19 cellular contexts compared by ENCODE assay signal in the genomic region with DNA sequence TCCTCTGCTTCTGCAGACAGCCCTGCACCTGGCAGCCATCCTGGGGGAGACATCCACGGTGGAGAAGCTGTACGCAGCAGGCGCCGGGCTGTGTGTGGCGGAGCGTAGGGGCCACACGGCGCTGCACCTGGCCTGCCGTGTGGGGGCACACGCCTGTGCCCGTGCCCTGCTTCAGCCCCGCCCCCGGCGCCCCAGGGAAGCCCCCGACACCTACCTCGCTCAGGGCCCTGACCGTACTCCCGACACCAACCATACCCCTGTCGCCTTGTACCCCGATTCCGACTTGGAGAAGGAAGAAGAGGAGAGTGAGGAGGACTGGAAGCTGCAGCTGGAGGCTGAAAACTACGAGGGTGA. TPM values are rescaled to one million over a fixed set of nuclear protein-coding genes. Genes with fewer than 3 reads are reported as not detected.
DNase-seq lines count a peak whose midpoint lies in the region; ATAC-seq, FAIRE-seq and TF ChIP-seq lines count a peak whose summit lies in the region.
"Had no signal": no experiment of that assay in that cellular context is flagged by ENCODE, and none has a peak within 500 bp of the region (broad histone marks: within the 10 kb centered on the region; RNA-seq: fewer than 3 reads in every experiment).

No MANE protein-coding gene starts in this region.

- H3K4me3 ChIP-seq in K562 = no peak overlapping the region
- H3K4me3 ChIP-seq: BLaER1 treated with 17β-estradiol and CSF1 and Interleukin-3, amounts not matched to agents 10 nM and 100 nM; GM23338 had no signal

- no peaks in the 10 kb centered on the region for H3K9me3 Mint-ChIP-seq in stimulated activated naive CD8-positive, alpha-beta T cell treated with anti-CD3 and anti-CD28 coated beads, Interleukin-15, amount 100 ng/mL, for 72 hours
- H3K9me3 Mint-ChIP-seq in neural crest cell = no peaks in the 10 kb centered on the region
- H3K9me3 Mint-ChIP-seq: CD8-positive, alpha-beta T cell had no signal

- CTCF ChIA-PET in K562 (lab: Yijun Ruan, JAX; ENCODE audit: low intra/inter-chr PET ratio) = no interaction called here

- TF ChIP-seq CTCF in K562 (IDR thresholded peaks at IDR 0.05 in 2 of 3, conservative IDR thresholded peaks at IDR 0.05 in 1 of 3; ENCODE audit: insufficient read depth in 2 of 3, low read depth in 1 of 3, low read length in 3 of 3) = no peak
- TF ChIP-seq CTCF in neural crest cell (conservative IDR thresholded peaks at IDR 0.05) = no peak

- in situ Hi-C loops in K562 (cut with MboI) = no loop called here

- POLR2A ChIA-PET in K562 (lab: Yijun Ruan, JAX) = interaction anchor here (0.8 kb wide), 1 partner anchor 10 kb away, joined by 3 read pairs; no protein-coding TSS in a partner anchor

- TF ChIP-seq POLR2A in K562 (conservative IDR thresholded peaks at IDR 0.05) = no peak

- BruUV-seq in K562 (replicated peaks; lab: Mats Ljungman, UMichigan) = no TSS peak

- peak; percentile 29 for ATAC-seq in stimulated activated naive CD8-positive, alpha-beta T cell treated with anti-CD3 and anti-CD28 coated beads, Interleukin-15, amount 100 ng/mL, for 72 hours
- ATAC-seq in stimulated activated naive CD8-positive, alpha-beta T cell treated with anti-CD3 and anti-CD28 coated beads, Interleukin-15, Interleukin-2, amounts not matched to agents 100 U/mL and 50 U/mL, for 24 hours = no peak
- no peak for ATAC-seq in K562
- ATAC-seq: CD8-positive, alpha-beta T cell; GM23338; HCT116 had no signal

- no peaks in the 10 kb centered on the region for H3K27me3 Mint-ChIP-seq in stimulated activated naive CD8-positive, alpha-beta T cell treated with anti-CD3 and anti-CD28 coated beads, Interleukin-15, amount 100 ng/mL, for 72 hours
- no peaks in the 10 kb centered on the region for H3K27me3 Mint-ChIP-seq in neural crest cell (ENCODE audit: low read depth)
- H3K27me3 Mint-ChIP-seq: B cell had no signal

- no peaks in the 10 kb centered on the region for H3K9me3 ChIP-seq in K562 (replicated peaks; ENCODE audit: control insufficient read depth, insufficient read depth, low read depth, low read length)

- no peak for FAIRE-seq in K562 (lab: Jason Lieb, UNC)
- FAIRE-seq: H54, HTR-8/SVneo had no signal

- peaks cover 42% of the 10 kb centered on the region for H3K4me1 Mint-ChIP-seq in stimulated activated naive CD8-positive, alpha-beta T cell treated with anti-CD3 and anti-CD28 coated beads, Interleukin-15, amount 100 ng/mL, for 72 hours
- H3K4me1 Mint-ChIP-seq in neural crest cell = peaks cover 15% of the 10 kb centered on the region

- no peak for TF ChIP-seq RAD21 in K562 (CRISPR knock-in tag; conservative IDR thresholded peaks at IDR 0.05 in 1 of 2, IDR thresholded peaks at IDR 0.05 in 1 of 2)

- TF ChIP-seq EP300 in K562 (IDR thresholded peaks at IDR 0.05; ENCODE audit: low read length) = no peak

- H3K4me3 Mint-ChIP-seq in stimulated activated naive CD8-positive, alpha-beta T cell treated with anti-CD3 and anti-CD28 coated beads, Interleukin-15, amount 100 ng/mL, for 72 hours = no peak overlapping the region
- H3K4me3 Mint-ChIP-seq in neural crest cell = no peak overlapping the region
- H3K4me3 Mint-ChIP-seq: B cell; CD8-positive, alpha-beta T cell; GM23338 had no signal

- H3K27ac Mint-ChIP-seq in stimulated activated naive CD8-positive, alpha-beta T cell treated with anti-CD3 and anti-CD28 coated beads, Interleukin-15, amount 100 ng/mL, for 72 hours = no peak overlapping the region
- peak overlapping the region; percentile 67 for H3K27ac Mint-ChIP-seq in neural crest cell (ENCODE audit: unreplicated experiment)
- H3K27ac Mint-ChIP-seq: B cell; CD8-positive, alpha-beta T cell; GM23338 had no signal

- H3K9me1 ChIP-seq in K562 (ENCODE audit: control insufficient read depth, insufficient read depth, low read length) = no peaks in the 10 kb centered on the region

- H4K20me1 ChIP-seq in K562 (replicated peaks; ENCODE audit: control insufficient read depth, insufficient read depth, low read length) = no peaks in the 10 kb centered on the region

- H3K4me2 ChIP-seq in K562 (ENCODE audit: insufficient read depth, low read length) = no peak overlapping the region
- H3K4me2 ChIP-seq: BLaER1 treated with 17β-estradiol and CSF1 and Interleukin-3, amounts not matched to agents 10 nM and 100 nM; GM23338 had no signal

- no peak overlapping the region for H3K27ac ChIP-seq in K562 (ENCODE audit: extremely low read depth, low read depth, low read length)
- H3K27ac ChIP-seq: BLaER1 treated with 17β-estradiol and CSF1 and Interleukin-3, amounts not matched to agents 10 nM and 100 nM had no signal

- intact Hi-C loops in K562 (cut with micrococcal nuclease) = no loop called here

- H3K9ac ChIP-seq in K562 (ENCODE audit: insufficient read depth in 1 of 2, low read depth in 2 of 2, low read length in 2 of 2) = no peak overlapping the region; a peak in 1 of 4 replicates

- no peak overlapping the region for H2AFZ ChIP-seq in K562 (ENCODE audit: low read depth, low read length)
- H2AFZ ChIP-seq: GM23338 had no signal

- 90% methylated on average over 10 of the region's 22 CpGs for WGBS in K562 (ENCODE audit: insufficient coverage, low coverage, missing lambda C conversion rate)

- peaks cover 31% of the 10 kb centered on the region; the same call in 1 of the 3 replicates for H3K36me3 ChIP-seq in K562 (ENCODE audit: control insufficient read depth, insufficient read depth, low read length)

- no peaks in the 10 kb centered on the region for H3K27me3 ChIP-seq in K562 (ENCODE audit: control insufficient read depth in 2 of 2, insufficient read depth in 2 of 2, low read length in 2 of 2)
- H3K27me3 ChIP-seq: BLaER1 treated with 17β-estradiol and CSF1 and Interleukin-3, amounts not matched to agents 10 nM and 100 nM had no signal

- H3K4me1 ChIP-seq in K562 (replicated peaks in 1 of 2; ENCODE audit: control insufficient read depth in 2 of 2, insufficient read depth in 2 of 2, low read length in 2 of 2) = peaks cover 0 to 16% of the 10 kb centered on the region in 2 experiments; a peak in 3 of 5 replicates

- peaks cover 16% of the 10 kb centered on the region for H3K79me2 ChIP-seq in K562 (ENCODE audit: control insufficient read depth, insufficient read depth, low read length)

- peaks cover 8% of the 10 kb centered on the region for H3K36me3 Mint-ChIP-seq in neural crest cell (ENCODE audit: low read depth)

- DNase-seq in stimulated activated naive CD8-positive, alpha-beta T cell treated with anti-CD3 and anti-CD28 coated beads, Interleukin-15, amount 100 ng/mL, for 72 hours = no peak
- DNase-seq in stimulated activated naive CD8-positive, alpha-beta T cell treated with anti-CD3 and anti-CD28 coated beads, Interleukin-15, Interleukin-2, amounts not matched to agents 100 U/mL and 50 U/mL, for 24 hours = no peak
- DNase-seq in K562 (ENCODE audit: extremely low read depth in 1 of 4, low spot score in 3 of 4) = no peak
- no peak for DNase-seq in neural crest cell (ENCODE audit: low read depth, low spot score)
- DNase-seq in SHP77 treated with DMSO at 0.1 percent for 48 hours (lab: John Stamatoyannopoulos, UW) = no peak
- no peak for DNase-seq in OCI-M2 (lab: John Stamatoyannopoulos, UW; ENCODE audit: unreplicated experiment)
- DNase-seq in A172 (ENCODE audit: low spot score) = no peak
- DNase-seq: Calu3; CD8-positive, alpha-beta T cell; DMS79 treated with DMSO at 0.1 percent for 48 hours; GF-D8; IMR-90 had no signal

RNA-seq across cellular contexts. Expression of gene NFKBIB, which starts 5.4 kb away (rescaled TPM):
- 2.3 and 3.5 TPM in 2 replicates for total RNA-seq in K562 (2011; cell fraction: chromatin; rRNA removed; ENCODE audit: low replicate concordance)
- total RNA-seq in K562 (2011; cell fraction: nucleolus; rRNA removed) = 5.9 and 6.2 TPM in 2 replicates
- 2.7 and 3.9 TPM in 2 replicates for total RNA-seq in K562 (2011; cell fraction: nucleoplasm; rRNA removed)
- total RNA-seq in K562 (2014; rRNA removed) = 37.6 and 54.8 TPM in 2 replicates
- total RNA-seq in K562 (2014; rRNA removed; fragmentation: Illumina TruSeq; extraction: Trizol) = 5.8 and 6.1 TPM in 2 replicates
- 12.9 TPM in 2 replicates for total RNA-seq in K562 (2015; rRNA removed; fragmentation: Illumina TruSeq; extraction: Trizol)
- total RNA-seq in K562 (2021) = 33.5 and 34.7 TPM in 2 replicates
- 10.4 and 11.7 TPM in 2 replicates for polyA plus RNA-seq in K562 (2011; rRNA removed)
- polyA plus RNA-seq in K562 (2011; cell fraction: cytosol; rRNA removed) = 16.2 and 53.2 TPM in 2 replicates
- 5.9 and 10.5 TPM in 2 replicates for polyA plus RNA-seq in K562 (2011; cell fraction: nucleus; rRNA removed)
- polyA plus RNA-seq in K562 (2012) = 26.4 and 28.8 TPM in 2 replicates
- 7.2 and 14.4 TPM in 2 replicates for polyA plus RNA-seq in K562 (2014; fragmentation: Illumina TruSeq; extraction: Trizol)
- 1 to 10 TPM; 1.5 to 1.7 TPM for polyA plus RNA-seq in K562 (2014; fragmentation: Nextera tagmentation; extraction: Ambion mirVana)
- polyA plus RNA-seq in K562 (2014; rRNA removed) = 44.9 and 46.7 TPM in 2 replicates
- 1.9 and 2.9 TPM in 2 replicates for polyA minus RNA-seq in K562 (2011; rRNA and poly(A)+ RNA removed)
- polyA minus RNA-seq in K562 (2011; cell fraction: cytosol; rRNA and poly(A)+ RNA removed) = 7.3 and 8.0 TPM in 2 replicates
- polyA minus RNA-seq in K562 (2011; cell fraction: nucleus; rRNA and poly(A)+ RNA removed) = 2.3 and 2.7 TPM in 2 replicates
- total RNA-seq in neural crest cell = 19.9 and 21.2 TPM in 2 replicates
- total RNA-seq in A172 (2014; rRNA removed; shearing (Covaris generic)) = 16.3 and 17.1 TPM in 2 replicates

RNA-seq across cellular contexts. Expression of gene SIRT2, which starts 5.7 kb away (rescaled TPM):
- 51.5 and 89.0 TPM in 2 replicates for total RNA-seq in K562 (2011; cell fraction: chromatin; rRNA removed; ENCODE audit: low replicate concordance)
- total RNA-seq in K562 (2011; cell fraction: nucleolus; rRNA removed) = 47.7 and 48.2 TPM in 2 replicates
- 57.0 and 77.0 TPM in 2 replicates for total RNA-seq in K562 (2011; cell fraction: nucleoplasm; rRNA removed)
- total RNA-seq in K562 (2014; rRNA removed) (24.0 and 31.6 TPM in 2 replicates), K562 (2014; rRNA removed; fragmentation: Illumina TruSeq; extraction: Trizol) (12.6 and 14.4 TPM in 2 replicates), K562 (2015; rRNA removed; fragmentation: Illumina TruSeq; extraction: Trizol) (21.6 and 21.7 TPM in 2 replicates), K562 (2021) (25.3 and 26.0 TPM in 2 replicates), neural crest cell (27.4 and 28.9 TPM in 2 replicates)
- polyA plus RNA-seq in K562 (2011; rRNA removed) (22.9 and 39.8 TPM in 2 replicates), K562 (2014; fragmentation: Illumina TruSeq; extraction: Trizol) (32.6 and 35.2 TPM in 2 replicates), K562 (2014; fragmentation: Nextera tagmentation; extraction: Ambion mirVana) (1 to 10 TPM; 2.3 to 7.1 TPM), K562 (2014; rRNA removed) (23.5 and 24.6 TPM in 2 replicates)
- 33.3 and 43.6 TPM in 2 replicates for polyA plus RNA-seq in K562 (2011; cell fraction: cytosol; rRNA removed)
- 46.8 and 54.3 TPM in 2 replicates for polyA plus RNA-seq in K562 (2011; cell fraction: nucleus; rRNA removed)
- polyA plus RNA-seq in K562 (2012) = 29.5 and 74.2 TPM in 2 replicates
- polyA minus RNA-seq in K562 (2011; rRNA and poly(A)+ RNA removed) = 12.1 and 15.4 TPM in 2 replicates
- 11.6 and 18.3 TPM in 2 replicates for polyA minus RNA-seq in K562 (2011; cell fraction: cytosol; rRNA and poly(A)+ RNA removed)
- polyA minus RNA-seq in K562 (2011; cell fraction: nucleus; rRNA and poly(A)+ RNA removed) = 9.6 and 15.1 TPM in 2 replicates
- 50.3 and 59.0 TPM in 2 replicates for total RNA-seq in A172 (2014; rRNA removed; shearing (Covaris generic))

RNA-seq across cellular contexts. Expression of gene CCER2, which starts 6.8 kb away (rescaled TPM):
- 1.8 and 2.5 TPM in 2 replicates for total RNA-seq in K562 (2011; cell fraction: chromatin; rRNA removed; ENCODE audit: low replicate concordance)
- 0.66 and 1.7 TPM in 2 replicates for total RNA-seq in K562 (2011; cell fraction: nucleolus; rRNA removed)
- 0.84 and 1.2 TPM in 2 replicates for total RNA-seq in K562 (2011; cell fraction: nucleoplasm; rRNA removed)
- not detected in 2 replicates for total RNA-seq in K562 (2014; rRNA removed)
- not detected in 2 replicates for total RNA-seq in K562 (2014; rRNA removed; fragmentation: Illumina TruSeq; extraction: Trizol)
- total RNA-seq in K562 (2015; rRNA removed; fragmentation: Illumina TruSeq; extraction: Trizol) = not detected in 2 replicates
- 0.40 TPM in 1 of 2 replicates, not detected in the other for total RNA-seq in K562 (2021)
- polyA plus RNA-seq in K562 (2011; rRNA removed) = 0.19 and 0.21 TPM in 2 replicates
- 0.19 TPM in 1 of 2 replicates, not detected in the other for polyA plus RNA-seq in K562 (2011; cell fraction: cytosol; rRNA removed)
- polyA plus RNA-seq in K562 (2011; cell fraction: nucleus; rRNA removed) = 1.4 and 1.7 TPM in 2 replicates
- polyA plus RNA-seq in K562 (2012) = 0.61 and 1.2 TPM in 2 replicates
- polyA plus RNA-seq in K562 (2014; fragmentation: Illumina TruSeq; extraction: Trizol) = not detected in 2 replicates
- not detected for polyA plus RNA-seq in K562 (2014; fragmentation: Nextera tagmentation; extraction: Ambion mirVana)
- polyA plus RNA-seq in K562 (2014; rRNA removed) = 0.13 and 0.68 TPM in 2 replicates
- not detected in 2 replicates for polyA minus RNA-seq in K562 (2011; rRNA and poly(A)+ RNA removed)
- polyA minus RNA-seq in K562 (2011; cell fraction: cytosol; rRNA and poly(A)+ RNA removed) = not detected in 2 replicates
- not detected in 2 replicates for polyA minus RNA-seq in K562 (2011; cell fraction: nucleus; rRNA and poly(A)+ RNA removed)
- 1.4 and 2.0 TPM in 2 replicates for total RNA-seq in neural crest cell
- total RNA-seq in A172 (2014; rRNA removed; shearing (Covaris generic)) = not detected in 2 replicates
- total RNA-seq: GM23338, IMR-90 had no signal
- polyA plus RNA-seq: AG04450 had no signal

RNA-seq across cellular contexts. Expression of gene SARS2, which starts 25.4 kb away (rescaled TPM):
- 95.5 and 266 TPM in 2 replicates for total RNA-seq in K562 (2011; cell fraction: chromatin; rRNA removed; ENCODE audit: low replicate concordance)
- total RNA-seq in K562 (2011; cell fraction: nucleolus; rRNA removed) = 170 and 174 TPM in 2 replicates
- 96.4 and 116 TPM in 2 replicates for total RNA-seq in K562 (2011; cell fraction: nucleoplasm; rRNA removed)
- 32.2 and 39.5 TPM in 2 replicates for total RNA-seq in K562 (2014; rRNA removed)
- total RNA-seq in K562 (2014; rRNA removed; fragmentation: Illumina TruSeq; extraction: Trizol) = 12.8 and 15.5 TPM in 2 replicates
- total RNA-seq in K562 (2015; rRNA removed; fragmentation: Illumina TruSeq; extraction: Trizol) = 36.3 and 38.0 TPM in 2 replicates
- 50.6 and 59.1 TPM in 2 replicates for total RNA-seq in K562 (2021)
- polyA plus RNA-seq in K562 (2011; rRNA removed) = 31.3 and 55.5 TPM in 2 replicates
- 42.5 and 85.9 TPM in 2 replicates for polyA plus RNA-seq in K562 (2011; cell fraction: cytosol; rRNA removed)
- 237 and 321 TPM in 2 replicates for polyA plus RNA-seq in K562 (2011; cell fraction: nucleus; rRNA removed)
- polyA plus RNA-seq in K562 (2012) = 39.9 and 57.3 TPM in 2 replicates
- 31.7 and 55.2 TPM in 2 replicates for polyA plus RNA-seq in K562 (2014; fragmentation: Illumina TruSeq; extraction: Trizol)
- 1 to 10 TPM; 3.1 to 7.0 TPM for polyA plus RNA-seq in K562 (2014; fragmentation: Nextera tagmentation; extraction: Ambion mirVana)
- polyA plus RNA-seq in K562 (2014; rRNA removed) = 55.5 and 60.3 TPM in 2 replicates
- 13.7 and 15.9 TPM in 2 replicates for polyA minus RNA-seq in K562 (2011; rRNA and poly(A)+ RNA removed)
- 25.8 and 38.1 TPM in 2 replicates for polyA minus RNA-seq in K562 (2011; cell fraction: cytosol; rRNA and poly(A)+ RNA removed)
- 41.6 and 51.5 TPM in 2 replicates for polyA minus RNA-seq in K562 (2011; cell fraction: nucleus; rRNA and poly(A)+ RNA removed)
- total RNA-seq in neural crest cell = 54.1 and 58.5 TPM in 2 replicates
- total RNA-seq in A172 (2014; rRNA removed; shearing (Covaris generic)) = 19.8 and 29.6 TPM in 2 replicates

RNA-seq across cellular contexts. Expression of gene MRPS12, which starts 25.6 kb away (rescaled TPM):
- total RNA-seq in K562 (2011; cell fraction: chromatin; rRNA removed; ENCODE audit: low replicate concordance) = 18.6 and 46.8 TPM in 2 replicates
- 67.2 and 67.4 TPM in 2 replicates for total RNA-seq in K562 (2011; cell fraction: nucleolus; rRNA removed)
- 46.9 and 47.3 TPM in 2 replicates for total RNA-seq in K562 (2011; cell fraction: nucleoplasm; rRNA removed)
- total RNA-seq in K562 (2014; rRNA removed) (174 and 225 TPM in 2 replicates), K562 (2014; rRNA removed; fragmentation: Illumina TruSeq; extraction: Trizol) (31.3 and 41.1 TPM in 2 replicates), K562 (2015; rRNA removed; fragmentation: Illumina TruSeq; extraction: Trizol) (91.9 and 92.7 TPM in 2 replicates), K562 (2021) (144 and 156 TPM in 2 replicates), neural crest cell (34.4 and 38.5 TPM in 2 replicates)
- polyA plus RNA-seq in K562 (2011; rRNA removed) (52.0 and 68.0 TPM in 2 replicates), K562 (2014; fragmentation: Illumina TruSeq; extraction: Trizol) (42.9 and 93.5 TPM in 2 replicates), K562 (2014; fragmentation: Nextera tagmentation; extraction: Ambion mirVana) (10 to 100 TPM in 1 of 2 experiments, 1 to 10 TPM in 1; 8.1 to 34.5 TPM), K562 (2014; rRNA removed) (143 and 177 TPM in 2 replicates)
- 122 and 307 TPM in 2 replicates for polyA plus RNA-seq in K562 (2011; cell fraction: cytosol; rRNA removed)
- 53.5 and 73.2 TPM in 2 replicates for polyA plus RNA-seq in K562 (2011; cell fraction: nucleus; rRNA removed)
- 78.3 and 98.7 TPM in 2 replicates for polyA plus RNA-seq in K562 (2012)
- polyA minus RNA-seq in K562 (2011; rRNA and poly(A)+ RNA removed) = 16.9 and 20.7 TPM in 2 replicates
- polyA minus RNA-seq in K562 (2011; cell fraction: cytosol; rRNA and poly(A)+ RNA removed) = 41.0 and 46.2 TPM in 2 replicates
- polyA minus RNA-seq in K562 (2011; cell fraction: nucleus; rRNA and poly(A)+ RNA removed) = 23.0 and 36.5 TPM in 2 replicates
- 98.9 and 108 TPM in 2 replicates for total RNA-seq in A172 (2014; rRNA removed; shearing (Covaris generic))
